Comparison of ENCODE assay signal across 18 cellular contexts in the genomic region with DNA sequence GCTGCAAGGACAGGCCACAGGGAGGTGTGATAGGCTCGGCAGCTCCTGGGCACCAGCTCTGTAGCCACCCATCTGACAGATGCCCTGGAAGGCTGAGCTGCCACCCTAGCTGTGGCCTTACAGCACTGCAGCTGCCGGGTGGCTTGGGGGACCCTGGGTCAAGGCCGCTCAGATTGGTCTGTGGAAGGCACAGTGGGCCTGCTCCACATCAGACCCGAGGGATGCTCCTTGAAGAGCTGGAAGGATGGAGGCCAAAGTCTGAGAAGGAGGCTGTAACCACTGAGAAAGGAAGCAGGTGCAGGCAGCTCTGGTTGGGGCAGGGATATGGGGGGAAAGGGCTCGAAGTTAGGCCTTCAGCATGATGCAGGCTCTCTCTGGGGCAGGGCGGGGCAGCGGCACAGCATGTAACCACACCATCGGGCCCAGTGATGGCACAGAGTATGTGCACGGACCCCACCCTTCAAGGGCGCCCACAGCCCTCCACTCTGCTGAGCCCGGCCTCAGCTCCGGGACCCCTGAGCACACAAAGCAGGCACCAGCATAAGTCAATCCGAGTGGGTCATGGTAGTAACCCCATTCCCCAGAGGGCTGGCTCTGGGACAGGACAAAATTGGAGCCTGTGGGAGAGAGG.
"Had no signal": no experiment of that assay in that cellular context is flagged by ENCODE, and none has a peak within 500 bp of the region (broad histone marks: within the 10 kb centered on the region; RNA-seq: fewer than 3 reads in every experiment).

No MANE protein-coding gene starts in this region.

- H3K4me1 ChIP-seq: esophagus squamous epithelium, parathyroid adenoma had no signal

- H2AFZ ChIP-seq: parathyroid adenoma had no signal

- H3K27me3 ChIP-seq: cardiac muscle cell had no signal

- H3K9me3 ChIP-seq: esophagus squamous epithelium, SK-N-SH had no signal

- DNase-seq: activated CD4-positive, alpha-beta T cell treated with anti-CD3 and anti-CD28 coated beads for 1 hour; activated CD4-positive, alpha-beta T cell treated with anti-CD3 and anti-CD28 coated beads, Interleukin-2, amount 50 U/mL, for 48 hours; activated naive CD4-positive, alpha-beta T cell treated with anti-CD3 and anti-CD28 coated beads, Interleukin-2, amount 50 U/mL, for 16 hours; effector CD4-positive, alpha-beta T cell; esophagus squamous epithelium; hippocampal formation; naive B cell; SK-N-SH; stimulated activated CD4-positive, alpha-beta T cell treated with anti-CD3 and anti-CD28 coated beads, Interleukin-4, amount 100 ng/mL, for 4 hours; stimulated activated CD8-positive, alpha-beta memory T cell treated with anti-CD3 and anti-CD28 coated beads, Interleukin-4, amount 100 ng/mL, for 48 hours; T-helper 9 cell had no signal

- H3K9ac ChIP-seq: parathyroid adenoma, SK-N-SH had no signal

- H3K4me2 ChIP-seq: SK-N-SH had no signal

- H3K36me3 ChIP-seq: cardiac muscle cell, esophagus squamous epithelium, thoracic aorta had no signal

- H3K27ac ChIP-seq: cardiac muscle cell, esophagus squamous epithelium, parathyroid adenoma, thoracic aorta had no signal

- H3K4me3 ChIP-seq: cardiac muscle cell, esophagus squamous epithelium, thoracic aorta had no signal

- ATAC-seq: T-cell had no signal

- H3K79me2 ChIP-seq: parathyroid adenoma had no signal

- FAIRE-seq: colon, endothelial cell of umbilical vein, urothelium cell line had no signal
